In the genomic region with DNA sequence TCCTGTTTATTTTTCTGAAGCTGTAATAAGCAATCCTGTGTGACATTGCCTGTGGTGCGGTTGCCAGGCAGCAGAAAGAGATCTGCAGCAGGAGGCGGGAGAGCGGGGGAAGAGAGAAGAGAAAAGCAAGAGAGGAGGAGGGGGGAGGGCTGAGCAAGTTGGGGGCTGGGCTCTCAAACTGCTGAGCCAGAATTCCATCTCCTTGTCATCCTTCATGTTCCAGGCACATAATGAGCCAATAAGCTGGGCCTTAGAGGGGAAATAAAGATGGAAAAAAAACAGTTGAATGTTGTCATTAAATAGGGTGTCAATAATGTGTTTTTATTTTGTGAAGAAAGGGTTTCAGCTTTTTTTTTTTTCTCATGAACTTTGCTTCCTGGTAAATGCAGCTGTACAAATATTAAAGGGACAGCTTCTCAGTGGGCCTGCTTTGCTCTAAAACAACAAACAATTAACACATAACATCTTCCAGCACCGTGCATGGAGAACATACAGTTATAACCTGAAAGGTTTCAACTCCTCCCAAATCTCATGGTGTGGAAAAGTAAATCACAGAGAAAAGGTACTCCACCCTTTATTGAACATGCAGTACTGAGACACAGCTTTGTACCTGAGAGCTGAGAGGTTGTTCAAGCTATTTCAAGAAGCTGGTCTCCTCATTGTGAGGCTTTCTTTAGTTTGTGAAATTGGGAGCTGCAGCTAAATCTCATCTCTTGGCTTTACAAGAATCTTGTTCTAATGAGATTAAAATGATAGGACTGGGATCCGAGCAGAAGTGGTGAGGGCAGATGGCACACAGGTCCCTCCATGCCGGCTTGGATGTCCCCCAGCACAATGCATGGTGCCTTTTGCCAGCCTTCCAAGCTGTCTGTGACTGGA, we compare ENCODE assay signal across 8 cellular contexts.
DNase-seq lines count a peak whose midpoint lies in the region; ATAC-seq and TF ChIP-seq lines count a peak whose summit lies in the region.

No MANE protein-coding gene starts in this region.

- H3K4me2 ChIP-seq in GM23338 (peak overlapping the region; percentile 36), hepatocyte (peak overlapping the region; percentile 51)

- ATAC-seq in GM23338, result peak; percentile 98
- ATAC-seq in psoas muscle, result peak; percentile 77 to 96 (median 88)
- no peak for ATAC-seq in HG02798 (IDR thresholded peaks at IDR 0.05; ENCODE audit: poor library complexity, unreplicated experiment)
- no peak for ATAC-seq in esophagus mucosa
- no peak for ATAC-seq in HG03135 (IDR thresholded peaks at IDR 0.05; ENCODE audit: unreplicated experiment)

- H3K36me3 ChIP-seq in GM23338 (ENCODE audit: insufficient read depth), result no peaks in the 10 kb centered on the region
- H3K36me3 ChIP-seq in hepatocyte (replicated peaks; ENCODE audit: insufficient read depth, low read depth), result no peaks in the 10 kb centered on the region
- H3K36me3 ChIP-seq in psoas muscle (ENCODE audit: insufficient read depth in 1 of 2, low read depth in 1 of 2), result no peaks in the 10 kb centered on the region

- H3K27ac Mint-ChIP-seq in GM23338, result peak overlapping the region; percentile 88

- H3K4me1 Mint-ChIP-seq in GM23338, result peaks cover 32% of the 10 kb centered on the region

- H3K9me3 ChIP-seq in hepatocyte (ENCODE audit: low read depth) (no peaks in the 10 kb centered on the region), psoas muscle (no peaks in the 10 kb centered on the region)

- H3K27me3 Mint-ChIP-seq in GM23338 (ENCODE audit: insufficient read depth, low read depth, poor library complexity), result no peaks in the 10 kb centered on the region

- H3K9me2 ChIP-seq in GM23338 (ENCODE audit: insufficient read depth) (peaks cover 7% of the 10 kb centered on the region; the same call in 1 of the 2 replicates), hepatocyte (replicated peaks; ENCODE audit: insufficient read depth) (no peaks in the 10 kb centered on the region)

- no peaks in the 10 kb centered on the region for H3K9me3 Mint-ChIP-seq in GM23338

- intact Hi-C loops in psoas muscle (cut with DNase I), result no loop called here

- TF ChIP-seq CTCF in GM23338 (conservative IDR thresholded peaks at IDR 0.05; ENCODE audit: low read depth in 2 of 2) (no peak), hepatocyte (IDR thresholded peaks at IDR 0.05; ENCODE audit: poor library complexity) (no peak), psoas muscle (IDR thresholded peaks at IDR 0.05) (no peak)

- DNase-seq in GM23338 (ENCODE audit: low spot score) (peak; percentile 86), NCI-H524 treated with DMSO at 0.1 percent for 48 hours (lab: John Stamatoyannopoulos, UW) (peak; percentile 87), amniotic epithelial cell (ENCODE audit: low read depth) (peak; percentile 88), hepatocyte (ENCODE audit: low spot score) (peak; percentile 90), psoas muscle (peak; percentile 70 to 87)

- H3K79me2 ChIP-seq in GM23338 (replicated peaks; ENCODE audit: insufficient read depth) (no peaks in the 10 kb centered on the region), hepatocyte (no peaks in the 10 kb centered on the region)

- no peaks in the 10 kb centered on the region for H3K36me3 Mint-ChIP-seq in GM23338 (ENCODE audit: low read depth)

- H3K27me3 ChIP-seq in GM23338 (ENCODE audit: insufficient read depth) (no peaks in the 10 kb centered on the region), hepatocyte (no peaks in the 10 kb centered on the region), psoas muscle (ENCODE audit: insufficient read depth in 3 of 3, low read length in 2 of 3) (no peaks in the 10 kb centered on the region)

- H3K27ac ChIP-seq in GM23338 (ENCODE audit: low read depth) (no peak overlapping the region), hepatocyte (peak overlapping the region; percentile 62), psoas muscle (peak overlapping the region; percentile 63)

- peak overlapping the region; percentile 72 for H2AFZ ChIP-seq in GM23338
- H2AFZ ChIP-seq in hepatocyte, result peak overlapping the region; percentile 5

- no peak overlapping the region for H3K4me3 Mint-ChIP-seq in GM23338

- H4K20me1 ChIP-seq in GM23338 (replicated peaks; ENCODE audit: insufficient read depth), result no peaks in the 10 kb centered on the region
- no peaks in the 10 kb centered on the region for H4K20me1 ChIP-seq in hepatocyte (ENCODE audit: insufficient read depth, poor library complexity, severe bottlenecking)

- H3K4me3 ChIP-seq in GM23338 (no peak overlapping the region), hepatocyte (no peak overlapping the region), psoas muscle (peak overlapping the region; percentile 35)

- WGBS in hepatocyte (ENCODE audit: low lambda C conversion rate, missing lambda C conversion rate), result 17% methylated on average over 6 of the region's 6 CpGs
- 11 to 17% (median 12%) methylated on average over 6 of the region's 6 CpGs for WGBS in psoas muscle, 3 donors

- no peaks in the 10 kb centered on the region for H3F3A ChIP-seq in GM23338 (replicated peaks; ENCODE audit: low read depth)

- H3K4me1 ChIP-seq in GM23338 (ENCODE audit: insufficient read depth), result peaks cover 17% of the 10 kb centered on the region
- H3K4me1 ChIP-seq in hepatocyte (ENCODE audit: insufficient read depth), result peaks cover 57% of the 10 kb centered on the region
- peaks cover 28% of the 10 kb centered on the region for H3K4me1 ChIP-seq in psoas muscle

TF ChIP-seq in GM23338, 12 proteins besides CTCF, POLR2A, EP300 and RAD21:
- TF ChIP-seq ZNF114 (CRISPR knock-in tag; IDR thresholded peaks at IDR 0.05) (no peak), POLR2AphosphoS5 (IDR thresholded peaks at IDR 0.05; ENCODE audit: low read depth) (no peak), EZH2 (IDR thresholded peaks at IDR 0.05; ENCODE audit: low read depth, unreplicated experiment) (no peak)
- TF ChIP-seq, protein P1, sequence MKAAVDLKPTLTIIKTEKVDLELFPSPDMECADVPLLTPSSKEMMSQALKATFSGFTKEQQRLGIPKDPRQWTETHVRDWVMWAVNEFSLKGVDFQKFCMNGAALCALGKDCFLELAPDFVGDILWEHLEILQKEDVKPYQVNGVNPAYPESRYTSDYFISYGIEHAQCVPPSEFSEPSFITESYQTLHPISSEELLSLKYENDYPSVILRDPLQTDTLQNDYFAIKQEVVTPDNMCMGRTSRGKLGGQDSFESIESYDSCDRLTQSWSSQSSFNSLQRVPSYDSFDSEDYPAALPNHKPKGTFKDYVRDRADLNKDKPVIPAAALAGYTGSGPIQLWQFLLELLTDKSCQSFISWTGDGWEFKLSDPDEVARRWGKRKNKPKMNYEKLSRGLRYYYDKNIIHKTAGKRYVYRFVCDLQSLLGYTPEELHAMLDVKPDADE (IDR thresholded peaks at IDR 0.05), result no peak

Comparison
In these comparisons a context has a peak if more than half of its experiments do, and no peak if none do; other contexts are left out.
1. ATAC-seq: peak in GM23338 (single experiment) and psoas muscle (4 of 4); none in HG02798 (single experiment), esophagus mucosa (single experiment) and HG03135 (single experiment).
2. Peak in every context shown above with its lines, with median percentiles within 50 percentile points of each other: DNase-seq.